Comparison of ENCODE assay signal across 24 cellular contexts in genomic region chr6:116015560-116015959, GRCh38. TPM values are rescaled to one million over a fixed set of nuclear protein-coding genes. Genes with fewer than 3 reads are reported as not detected.
DNase-seq lines count a peak whose midpoint lies in the region; ATAC-seq, FAIRE-seq and TF ChIP-seq lines count a peak whose summit lies in the region.
"Had no signal": no experiment of that assay in that cellular context is flagged by ENCODE, and none has a peak within 500 bp of the region (broad histone marks: within the 10 kb centered on the region; RNA-seq: fewer than 3 reads in every experiment).

No MANE protein-coding gene starts in this region.

- DNase-seq in GM12892 (ENCODE audit: insufficient read length) = no peak
- DNase-seq in ascending aorta (ENCODE audit: low spot score in 2 of 2) = no peak
- no peak for DNase-seq in HepG2 (ENCODE audit: low spot score)
- no peak for DNase-seq in DMS 273 treated with DMSO at 0.1 percent for 48 hours (lab: John Stamatoyannopoulos, UW)
- DNase-seq in AG08395 (ENCODE audit: low spot score) = no peak
- DNase-seq in adrenal gland = no peak
- DNase-seq: activated CD4-positive, alpha-beta memory T cell treated with anti-CD3 and anti-CD28 coated beads, Interleukin-2, amount 10 ng/mL, durations not matched to agents 7 days and 5 days; activated CD4-positive, alpha-beta T cell treated with anti-CD3 and anti-CD28 coated beads for 1 hour; activated CD8-positive, alpha-beta memory T cell treated with anti-CD3 and anti-CD28 coated beads, Interleukin-2, amount 50 U/mL, for 48 hours; activated naive CD8-positive, alpha-beta T cell treated with anti-CD3 and anti-CD28 coated beads, Interleukin-2, amount 10 ng/mL, durations not matched to agents 7 days and 5 days; CD4-positive, CD25-positive, alpha-beta regulatory T cell; effector CD4-positive, alpha-beta T cell; NCI-H2081; NCI-H2227 treated with DMSO at 0.1 percent for 48 hours; nephron progenitor cell; stimulated activated CD4-positive, alpha-beta T cell treated with anti-CD3 and anti-CD28 coated beads, Interleukin-2, amount 100 ng/mL, for 24 hours; T-helper 1 cell had no signal

- no peak overlapping the region for H3K9ac ChIP-seq in HepG2 (ENCODE audit: insufficient read depth, low read depth, low read length)

- no peak for TF ChIP-seq CTCF in ascending aorta (IDR thresholded peaks at IDR 0.05)
- no peak for TF ChIP-seq CTCF in HepG2 (CRISPR knock-in tag; IDR thresholded peaks at IDR 0.05)
- no peak for TF ChIP-seq CTCF in adrenal gland (IDR thresholded peaks at IDR 0.05)

- ATAC-seq in HepG2 = no peak
- ATAC-seq: activated T-helper 17 cell treated with anti-CD3 and anti-CD28 coated beads, Interleukin-2, amount 50 U/mL, for 72 hours; K562 had no signal

- H3K27ac ChIP-seq in ascending aorta = peak overlapping the region; percentile 42 to 63
- H3K27ac ChIP-seq in HepG2 (ENCODE audit: extremely low read length, insufficient read depth, low read length) = no peak overlapping the region
- H3K27ac ChIP-seq in thymus (ENCODE audit: low read depth) = peak overlapping the region; percentile 9
- H3K27ac ChIP-seq in adrenal gland = no peak overlapping the region

- H4K20me1 ChIP-seq in HepG2 (ENCODE audit: insufficient read depth, low read length) = no peaks in the 10 kb centered on the region; the same call in 1 of the 2 replicates

- H3K9me3 ChIP-seq in ascending aorta (no peaks in the 10 kb centered on the region), HepG2 (ENCODE audit: low read length) (no peaks in the 10 kb centered on the region), thymus (ENCODE audit: control insufficient read depth) (no peaks in the 10 kb centered on the region), adrenal gland (replicated peaks in 1 of 3) (no peaks in the 10 kb centered on the region)
- H3K9me3 ChIP-seq: mucosa of descending colon had no signal

- TF ChIP-seq POLR2A in GM12892 (IDR thresholded peaks at IDR 0.05; ENCODE audit: low read depth, low read length) (no peak), HepG2 (IDR thresholded peaks at IDR 0.05; ENCODE audit: insufficient read depth in 1 of 2, low read depth in 2 of 2, low read length in 2 of 2) (no peak), adrenal gland (IDR thresholded peaks at IDR 0.05) (no peak)

- CTCF ChIA-PET in HepG2 (lab: Yijun Ruan, JAX; ENCODE audit: low intra/inter-chr PET ratio, low total read pairs) = no interaction called here

- in situ Hi-C loops in HepG2 (cut with HindIII; ENCODE audit: extremely low pct_ligation_motif_present, low pct_unique_long_range_greater_than_20kb) = no loop called here

- H3K27me3 ChIP-seq in ascending aorta = no peaks in the 10 kb centered on the region
- H3K27me3 ChIP-seq in HepG2 (ENCODE audit: control insufficient read depth in 1 of 2, insufficient read depth in 2 of 2, low read length in 2 of 2) = no peaks in the 10 kb centered on the region
- no peaks in the 10 kb centered on the region for H3K27me3 ChIP-seq in thymus (ENCODE audit: control insufficient read depth, insufficient read depth)
- no peaks in the 10 kb centered on the region for H3K27me3 ChIP-seq in adrenal gland

- no TSS peak for BruUV-seq in HepG2 (replicated peaks; lab: Mats Ljungman, UMichigan)

- H3K4me1 ChIP-seq in ascending aorta (peaks cover 9 to 48% of the 10 kb centered on the region in 2 donors), HepG2 (ENCODE audit: insufficient read depth, low read length) (peaks cover 86% of the 10 kb centered on the region), thymus (ENCODE audit: control insufficient read depth, insufficient read depth, low read length) (no peaks in the 10 kb centered on the region), adrenal gland (replicated peaks in 1 of 2) (no peaks in the 10 kb centered on the region)

- peak; percentile 9 for FAIRE-seq in GM12892 (lab: Jason Lieb, UNC)
- no peak for FAIRE-seq in HepG2 (lab: Jason Lieb, UNC)
- FAIRE-seq: K562, urothelium cell line had no signal

- H3K4me3 ChIP-seq in ascending aorta = no peak overlapping the region
- H3K4me3 ChIP-seq in HepG2 (replicated peaks in 1 of 3; ENCODE audit: insufficient read depth in 1 of 3, low read depth in 2 of 3, low read length in 3 of 3) = no peak overlapping the region
- no peak overlapping the region for H3K4me3 ChIP-seq in thymus (ENCODE audit: low read length)
- no peak overlapping the region for H3K4me3 ChIP-seq in adrenal gland
- H3K4me3 ChIP-seq: K562, lung, mucosa of descending colon, smooth muscle cell had no signal

- intact Hi-C loops in ascending aorta (cut with DNase I) (no loop called here), HepG2 (cut with micrococcal nuclease; ENCODE audit: unreplicated experiment) (no loop called here), adrenal gland (cut with DNase I) (no loop called here)

- no peak for TF ChIP-seq RAD21 in HepG2 (CRISPR knock-in tag; IDR thresholded peaks at IDR 0.05)

- no peaks in the 10 kb centered on the region for H3K36me3 ChIP-seq in ascending aorta
- no peaks in the 10 kb centered on the region for H3K36me3 ChIP-seq in HepG2 (replicated peaks in 1 of 2; ENCODE audit: control insufficient read depth in 1 of 2, insufficient read depth in 2 of 2, low read length in 2 of 2)
- no peaks in the 10 kb centered on the region for H3K36me3 ChIP-seq in thymus (ENCODE audit: control insufficient read depth, insufficient read depth)
- H3K36me3 ChIP-seq in adrenal gland (replicated peaks in 1 of 2) = no peaks in the 10 kb centered on the region

- no peak overlapping the region for H3K4me2 ChIP-seq in HepG2 (ENCODE audit: low read depth, low read length)
- H3K4me2 ChIP-seq: smooth muscle cell had no signal

- H3K79me2 ChIP-seq in HepG2 (ENCODE audit: insufficient read depth, low read length) = peaks cover 23% of the 10 kb centered on the region

- H2AFZ ChIP-seq in HepG2 (ENCODE audit: low read length) = no peak overlapping the region

- TF ChIP-seq EP300 in HepG2 (IDR thresholded peaks at IDR 0.05; ENCODE audit: low read depth in 2 of 2, low read length in 2 of 2) (no peak), HepG2 (CRISPR knock-in tag; IDR thresholded peaks at IDR 0.05; ENCODE audit: borderline replicate concordance) (no peak)

- POLR2A ChIA-PET in HepG2 (lab: Yijun Ruan, JAX) = interaction anchor here (1.5 to 2.5 kb wide), 2 partner anchors 45 to 85 kb away, joined by 7 to 23 read pairs; partner anchors contain the start of genes FRK and NT5DC1

TF ChIP-seq in HepG2, 621 proteins besides CTCF, POLR2A, EP300 and RAD21 (continues in another document):
- peak; percentile 46; the same call in 1 of the 2 replicates for TF ChIP-seq PPARG (CRISPR knock-in tag; conservative IDR thresholded peaks at IDR 0.05)
- 0 out of 2 replicates have a peak, but pooled peaks have one; percentile 1 for TF ChIP-seq ZGPAT (CRISPR knock-in tag; IDR thresholded peaks at IDR 0.05)
- no peak for TF ChIP-seq AKAP8 (CRISPR knock-in tag; IDR thresholded peaks at IDR 0.05)
- no peak for TF ChIP-seq MTF2 (CRISPR knock-in tag; IDR thresholded peaks at IDR 0.05; ENCODE audit: borderline replicate concordance)
- no peak for TF ChIP-seq PBX2 (CRISPR knock-in tag; IDR thresholded peaks at IDR 0.05)
- TF ChIP-seq CBX5 (CRISPR knock-in tag; IDR thresholded peaks at IDR 0.05; ENCODE audit: borderline replicate concordance) = no peak

RNA-seq across cellular contexts. Expression of gene FRK, which starts 45.1 kb away (rescaled TPM):
- 0.93 TPM for polyA plus RNA-seq in GM12892 (2012; ENCODE audit: missing spikeins)
- 8.4 TPM for total RNA-seq in ascending aorta
- total RNA-seq in HepG2 (2016; rRNA removed; fragmentation: Illumina TruSeq; extraction: Trizol) = 2.9 and 4.5 TPM in 2 replicates
- 0.51 and 0.62 TPM in 2 replicates for total RNA-seq in HepG2 (2016; cell fraction: cytosol; rRNA removed; fragmentation: Illumina TruSeq; extraction: Trizol; ENCODE audit: low read depth)
- 2.9 and 4.1 TPM in 2 replicates for total RNA-seq in HepG2 (2016; cell fraction: insoluble cytoplasmic fraction; rRNA removed; fragmentation: Illumina TruSeq; extraction: Trizol)
- total RNA-seq in HepG2 (2016; cell fraction: membrane; rRNA removed; fragmentation: Illumina TruSeq; extraction: Trizol) = 0.86 and 0.93 TPM in 2 replicates
- 6.1 and 6.5 TPM in 2 replicates for total RNA-seq in HepG2 (2016; cell fraction: nucleus; rRNA removed; fragmentation: Illumina TruSeq; extraction: Trizol)
- polyA plus RNA-seq in HepG2 (2011; rRNA removed) = 1.3 and 1.5 TPM in 2 replicates
- 0.56 and 1.2 TPM in 2 replicates for polyA plus RNA-seq in HepG2 (2011; cell fraction: cytosol; rRNA removed)
- polyA plus RNA-seq in HepG2 (2011; cell fraction: nucleus; rRNA removed) = 1.7 and 2.6 TPM in 2 replicates
- 0.65 and 0.80 TPM in 2 replicates for polyA plus RNA-seq in HepG2 (2012)
- 0.08 and 0.10 TPM in 2 replicates for polyA plus RNA-seq in HepG2 (2016; cell fraction: cytosol; fragmentation: Illumina TruSeq; extraction: Trizol; ENCODE audit: low read depth)
- 1.7 and 1.9 TPM in 2 replicates for polyA plus RNA-seq in HepG2 (2016; cell fraction: insoluble cytoplasmic fraction; fragmentation: Illumina TruSeq; extraction: Trizol; ENCODE audit: low read depth)
- polyA plus RNA-seq in HepG2 (2016; cell fraction: membrane; fragmentation: Illumina TruSeq; extraction: Trizol; ENCODE audit: low read depth) = 0.18 and 0.27 TPM in 2 replicates
- 2.1 and 2.6 TPM in 2 replicates for polyA plus RNA-seq in HepG2 (2016; cell fraction: nucleus; fragmentation: Illumina TruSeq; extraction: Trizol; ENCODE audit: insufficient read depth, low read depth)
- 5.6 and 8.1 TPM in 2 replicates for polyA minus RNA-seq in HepG2 (2011; rRNA and poly(A)+ RNA removed; ENCODE audit: low replicate concordance)
- polyA minus RNA-seq in HepG2 (2011; cell fraction: cytosol; rRNA and poly(A)+ RNA removed) = 2.5 and 3.6 TPM in 2 replicates
- polyA minus RNA-seq in HepG2 (2011; cell fraction: nucleus; rRNA and poly(A)+ RNA removed) = 16.5 and 22.3 TPM in 2 replicates
- polyA plus RNA-seq in thymus = 0.98 TPM
- 1 to 10 TPM; 1.7 to 4.1 (median 2.9) TPM for total RNA-seq in adrenal gland
- polyA plus RNA-seq in adrenal gland = 1 to 10 TPM in 1 of 3 donors, under 1 TPM in 2; 0.30 to 1.9 (median 0.40) TPM
- total RNA-seq: CD4-positive, CD25-positive, alpha-beta regulatory T cell had no signal
- polyA plus RNA-seq: CD4-positive, CD25-positive, alpha-beta regulatory T cell had no signal

Comparison
In these comparisons a context has a peak if more than half of its experiments do, and no peak if none do; other contexts are left out.
1. H3K27ac ChIP-seq: peak in ascending aorta (2 of 2) and thymus (single experiment); none in HepG2 (single experiment) and adrenal gland (0 of 5).